ENCODE assay signal across 8 cellular contexts in the genomic region with DNA sequence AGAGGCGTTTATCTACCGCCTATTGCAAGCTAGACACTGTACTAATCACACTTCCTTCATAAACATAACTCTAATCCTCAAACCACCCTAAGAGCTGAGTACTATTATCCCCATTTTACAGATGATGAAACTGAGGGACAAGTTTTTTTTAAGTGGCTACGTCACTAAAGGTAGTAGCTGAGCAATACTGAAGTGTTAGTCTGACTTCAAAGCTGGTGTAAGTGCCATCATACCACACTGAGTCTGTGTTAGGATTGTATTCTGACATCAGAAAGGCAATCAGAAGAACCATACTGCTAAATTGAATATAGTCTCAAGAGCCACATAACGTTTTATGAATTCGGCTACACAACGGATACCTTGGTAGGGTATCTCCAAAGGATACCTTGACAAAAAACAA. TPM values are rescaled to one million over a fixed set of nuclear protein-coding genes. Genes with fewer than 3 reads are reported as not detected.
DNase-seq lines count a peak whose midpoint lies in the region; ATAC-seq and TF ChIP-seq lines count a peak whose summit lies in the region.

No MANE protein-coding gene starts in this region.

- peaks cover 30 to 50% of the 10 kb centered on the region in 2 donors for H3K4me1 Mint-ChIP-seq in stimulated activated naive B cell treated with anti-CD40 and anti-IgM and Interleukin-4, amounts not matched to agents 10 μg/mL and 1 μg/mL and 100 μg/mL, for 72 hours

- peak overlapping the region; percentile 94 to 96 for H3K4me3 Mint-ChIP-seq in stimulated activated naive B cell treated with anti-CD40 and anti-IgM and Interleukin-4, amounts not matched to agents 10 μg/mL and 1 μg/mL and 100 μg/mL, for 72 hours

- no peaks in the 10 kb centered on the region for H3K9me3 Mint-ChIP-seq in stimulated activated naive B cell treated with anti-CD40 and anti-IgM and Interleukin-4, amounts not matched to agents 10 μg/mL and 1 μg/mL and 100 μg/mL, for 72 hours

- no peaks in the 10 kb centered on the region for H3K9me2 ChIP-seq in SU-DHL-6 (replicated peaks; ENCODE audit: insufficient read depth, low read length)

- peaks cover 29% of the 10 kb centered on the region; the same call in 1 of the 2 replicates for H3K79me2 ChIP-seq in SU-DHL-6 (ENCODE audit: insufficient read depth, low read length)

- no peak for ATAC-seq in stimulated activated naive B cell treated with anti-CD40 and anti-IgM and Interleukin-4, amounts not matched to agents 10 μg/mL and 1 μg/mL and 100 μg/mL, for 72 hours (replicated peaks)
- no peak for ATAC-seq in GM18505 (IDR thresholded peaks at IDR 0.05; ENCODE audit: unreplicated experiment)
- ATAC-seq in HG03521 (IDR thresholded peaks at IDR 0.05; ENCODE audit: unreplicated experiment) = no peak
- no peak for ATAC-seq in GM21381 (IDR thresholded peaks at IDR 0.05; ENCODE audit: unreplicated experiment)

- no peaks in the 10 kb centered on the region for H3K36me3 ChIP-seq in SU-DHL-6 (ENCODE audit: low read length)

- H2AFZ ChIP-seq in SU-DHL-6 (ENCODE audit: low read depth, low read length, severe bottlenecking) = no peak overlapping the region

- peak overlapping the region; percentile 68 for H3K4me2 ChIP-seq in SU-DHL-6 (ENCODE audit: low read depth, low read length, poor library complexity, severe bottlenecking)

- H3K4me3 ChIP-seq in SU-DHL-6 (ENCODE audit: insufficient read depth, low read length, poor library complexity, severe bottlenecking) (no peak overlapping the region), fibroblast of the aortic adventitia (ENCODE audit: low read depth, low read length) (peak overlapping the region; percentile 80)

- peaks cover 5 to 10% of the 10 kb centered on the region in 2 donors for H3K36me3 Mint-ChIP-seq in stimulated activated naive B cell treated with anti-CD40 and anti-IgM and Interleukin-4, amounts not matched to agents 10 μg/mL and 1 μg/mL and 100 μg/mL, for 72 hours

- H3K27me3 Mint-ChIP-seq in stimulated activated naive B cell treated with anti-CD40 and anti-IgM and Interleukin-4, amounts not matched to agents 10 μg/mL and 1 μg/mL and 100 μg/mL, for 72 hours = no peaks in the 10 kb centered on the region

- H3F3A ChIP-seq in SU-DHL-6 (ENCODE audit: insufficient read depth) = 0 out of 2 replicates have a peak, but pooled peaks cover 5% of the 10 kb centered on the region

- no peaks in the 10 kb centered on the region for H3K9me3 ChIP-seq in SU-DHL-6 (ENCODE audit: insufficient read depth, low read length)

- no peak overlapping the region for H3K27ac ChIP-seq in SU-DHL-6 (ENCODE audit: low read depth, low read length)

- no peak for TF ChIP-seq CTCF in SU-DHL-6 (IDR thresholded peaks at IDR 0.05; ENCODE audit: insufficient read depth, low read length, poor library complexity, severe bottlenecking)
- no peak for TF ChIP-seq CTCF in fibroblast of the aortic adventitia (IDR thresholded peaks at IDR 0.05; ENCODE audit: insufficient read depth, low read length)

- no peak overlapping the region for H3K27ac Mint-ChIP-seq in stimulated activated naive B cell treated with anti-CD40 and anti-IgM and Interleukin-4, amounts not matched to agents 10 μg/mL and 1 μg/mL and 100 μg/mL, for 72 hours

- peak; percentile 38 for DNase-seq in SIG-M5 treated with dmso at 0.1 percent for 504 hours (lab: John Stamatoyannopoulos, UW; ENCODE audit: unreplicated experiment)
- DNase-seq in SIG-M5 (lab: John Stamatoyannopoulos, UW) = no peak
- peak; percentile 28 for DNase-seq in fibroblast of the aortic adventitia (ENCODE audit: low read depth)
- no peak for DNase-seq in stimulated activated naive B cell treated with anti-CD40 and anti-IgM and Interleukin-4, amounts not matched to agents 10 μg/mL and 1 μg/mL and 100 μg/mL, for 72 hours

- H3K9ac ChIP-seq in SU-DHL-6 (ENCODE audit: low read length) = no peak overlapping the region

- no peaks in the 10 kb centered on the region for H3K27me3 ChIP-seq in SU-DHL-6 (ENCODE audit: low read length)

- no peak for TF ChIP-seq POLR2A in GM18505 (IDR thresholded peaks at IDR 0.05; ENCODE audit: borderline replicate concordance, extremely low read depth, insufficient read depth, insufficient read length)

- peaks cover 20% of the 10 kb centered on the region; the same call in 1 of the 2 replicates for H4K20me1 ChIP-seq in SU-DHL-6 (ENCODE audit: low read depth, low read length)

RNA-seq across cellular contexts. Expression of gene TP53BP2, which starts 1.8 kb away (rescaled TPM):
- 32.7 and 66.9 TPM in 2 replicates for total RNA-seq in fibroblast of the aortic adventitia (ENCODE audit: low replicate concordance)

Comparison
In these comparisons a context has a peak if more than half of its experiments do, and no peak if none do; other contexts are left out.
1. DNase-seq: peak in SIG-M5 treated with dmso at 0.1 percent for 504 hours (single experiment) and fibroblast of the aortic adventitia (single experiment); none in SIG-M5 (single experiment) and stimulated activated naive B cell treated with anti-CD40 and anti-IgM and Interleukin-4, amounts not matched to agents 10 μg/mL and 1 μg/mL and 100 μg/mL, for 72 hours (single experiment).